ENCODE assay signal across 8 cellular contexts in genomic region chr9:127869310-127870152, GRCh38. TPM values are rescaled to one million over a fixed set of nuclear protein-coding genes. Genes with fewer than 3 reads are reported as not detected.
DNase-seq lines count a peak whose midpoint lies in the region; FAIRE-seq and TF ChIP-seq lines count a peak whose summit lies in the region.

No MANE protein-coding gene starts in this region.

- no peaks in the 10 kb centered on the region for H3K9me3 ChIP-seq in SJCRH30 (replicated peaks)
- H3K9me3 ChIP-seq in tibial artery = no peaks in the 10 kb centered on the region

- H3K36me3 ChIP-seq in SJCRH30 (no peaks in the 10 kb centered on the region), tibial artery (peaks cover 8 to 73% (median 47%) of the 10 kb centered on the region in 3 donors)

- H3K36me3 Mint-ChIP-seq in osteocyte (ENCODE audit: unreplicated experiment) = peaks cover 21% of the 10 kb centered on the region

- H3K27ac ChIP-seq in 22Rv1 (no peak overlapping the region), SJCRH30 (no peak overlapping the region), tibial artery (peak overlapping the region in 1 of 2 donors; percentile 20)

- H3K4me3 Mint-ChIP-seq in osteocyte (ENCODE audit: unreplicated experiment) = no peak overlapping the region

- FAIRE-seq in frontal cortex (lab: Jason Lieb, UNC) = no peak

- H3K9me3 Mint-ChIP-seq in osteocyte (ENCODE audit: unreplicated experiment) = no peaks in the 10 kb centered on the region

- in situ Hi-C loops in GM13976 (cut with MboI; ENCODE audit: low sequenced_read_pairs, unreplicated experiment) = no loop called here

- intact Hi-C loops in tibial artery (cut with DNase I; ENCODE audit: low total_unique reads) = loop anchor here (5.0 kb wide), 3 partner anchors 82 to 277 kb away; partner anchors contain the start of genes CDK9 and TOR2A

- TF ChIP-seq CTCF in 22Rv1 (IDR thresholded peaks at IDR 0.05) = peak; percentile 94
- peak; percentile 90 for TF ChIP-seq CTCF in GM13976 (IDR thresholded peaks at IDR 0.05; ENCODE audit: borderline replicate concordance, control extremely low read depth, extremely low read depth, insufficient read depth, missing control alignments)
- peak; percentile 85 for TF ChIP-seq CTCF in LNCAP (IDR thresholded peaks at IDR 0.05)
- TF ChIP-seq CTCF in osteocyte (IDR thresholded peaks at IDR 0.05) = peak; percentile 89
- peak; percentile 82 to 95 for TF ChIP-seq CTCF in tibial artery (IDR thresholded peaks at IDR 0.05)

- H3K4me1 Mint-ChIP-seq in osteocyte (ENCODE audit: unreplicated experiment) = peaks cover 5% of the 10 kb centered on the region

- DNase-seq in GM13976 (ENCODE audit: low spot score) (peak; percentile 96), SJCRH30 (peak; percentile 92 to 95), frontal cortex (ENCODE audit: low spot score in 2 of 2) (peak; percentile 78 to 93), osteocyte (ENCODE audit: extremely low spot score, unreplicated experiment) (peak; percentile 96), tibial artery (peak; percentile 90 to 93)
- peak; percentile 93 for DNase-seq in activated effector memory CD4-positive, alpha-beta T cell treated with anti-CD3 and anti-CD28 coated beads, Interleukin-2, amount 50 U/mL, for 16 hours

- peak overlapping the region; percentile 18 for H3K27ac Mint-ChIP-seq in osteocyte (ENCODE audit: unreplicated experiment)

- no peaks in the 10 kb centered on the region for H3K27me3 Mint-ChIP-seq in osteocyte (ENCODE audit: unreplicated experiment)

- H3K4me1 ChIP-seq in SJCRH30 (peaks cover 8% of the 10 kb centered on the region; the same call in 1 of the 2 replicates), tibial artery (peaks cover 0 to 17% (median 15%) of the 10 kb centered on the region in 4 donors)

- no peaks in the 10 kb centered on the region for H3K27me3 ChIP-seq in SJCRH30
- H3K27me3 ChIP-seq in tibial artery = no peaks in the 10 kb centered on the region

- H3K4me3 ChIP-seq in SJCRH30 (no peak overlapping the region), tibial artery (no peak overlapping the region)

RNA-seq across cellular contexts. Expression of gene AK1, which starts 7.9 kb away (rescaled TPM):
- total RNA-seq in SJCRH30 (2014; rRNA removed; shearing (Covaris generic)) = 31.4 and 36.4 TPM in 2 replicates
- total RNA-seq in frontal cortex (25.7 TPM), osteocyte (57.6 and 65.8 TPM in 2 replicates)

RNA-seq across cellular contexts. Expression of gene ENG, which starts 15.1 kb away (rescaled TPM):
- 16.4 and 16.6 TPM in 2 replicates for total RNA-seq in SJCRH30 (2014; rRNA removed; shearing (Covaris generic))
- total RNA-seq in frontal cortex (0.82 TPM), osteocyte (140 and 143 TPM in 2 replicates)

RNA-seq across cellular contexts. Expression of gene ST6GALNAC6, which starts 29.9 kb away (rescaled TPM):
- 59.9 and 61.5 TPM in 2 replicates for total RNA-seq in SJCRH30 (2014; rRNA removed; shearing (Covaris generic))
- total RNA-seq in frontal cortex (28.5 TPM), osteocyte (73.4 and 77.0 TPM in 2 replicates)

RNA-seq across cellular contexts. Expression of gene ST6GALNAC4, which starts 47.3 kb away (rescaled TPM):
- total RNA-seq in SJCRH30 (2014; rRNA removed; shearing (Covaris generic)) = 19.6 and 24.3 TPM in 2 replicates
- 6.5 TPM for total RNA-seq in frontal cortex
- total RNA-seq in osteocyte = 21.4 and 25.1 TPM in 2 replicates
